ENCODE assay signal across 23 cellular contexts in the genomic region with DNA sequence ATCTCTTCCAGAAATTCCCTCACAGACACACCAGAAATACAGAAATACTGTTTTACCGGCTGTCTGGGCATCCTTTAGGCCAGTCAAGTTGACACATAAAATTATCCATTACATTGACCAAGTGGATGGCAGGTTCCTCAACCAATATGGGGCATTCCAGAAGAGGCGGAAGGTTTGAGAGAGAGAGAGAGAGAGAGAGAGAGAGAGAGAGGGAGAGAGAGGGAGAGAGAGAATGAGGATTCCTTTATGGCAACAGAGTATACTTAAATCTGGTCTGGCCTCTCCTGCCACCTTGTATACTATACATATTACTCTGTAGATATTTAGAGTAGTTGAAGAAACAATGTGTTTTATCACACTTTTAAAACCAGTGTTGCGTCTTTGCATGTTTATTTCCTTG.
"Had no signal": no experiment of that assay in that cellular context is flagged by ENCODE, and none has a peak within 500 bp of the region (broad histone marks: within the 10 kb centered on the region; RNA-seq: fewer than 3 reads in every experiment).

No MANE protein-coding gene starts in this region.

- H3K27ac ChIP-seq: colonic mucosa, foreskin keratinocyte, hepatocyte, left ventricle myocardium inferior, lower lobe of right lung, neutrophil, psoas muscle, right lobe of liver, stomach had no signal

- H3K4me2 ChIP-seq: hepatocyte had no signal

- H3K27me3 ChIP-seq: colonic mucosa, hepatocyte, neutrophil, right lobe of liver, stomach had no signal

- DNase-seq: colonic mucosa; dermis blood vessel endothelial cell; endodermal cell; erythroblast; head of caudate nucleus; kidney; left cardiac atrium; left ventricle myocardium inferior; lower lobe of right lung; mesenchymal stem cell; midbrain; naive thymus-derived CD8-positive, alpha-beta T cell; psoas muscle; retina; right lobe of liver; stimulated activated CD4-positive, alpha-beta T cell treated with anti-CD3 and anti-CD28 coated beads, Interleukin-4, amount 100 ng/mL, for 1 hour; stimulated activated CD8-positive, alpha-beta memory T cell treated with anti-CD3 and anti-CD28 coated beads, Interleukin-4, amount 100 ng/mL, for 48 hours; stomach; trophoblast cell had no signal

- H3K4me1 Mint-ChIP-seq: endodermal cell had no signal

- H3K9me3 Mint-ChIP-seq: endodermal cell; naive thymus-derived CD8-positive, alpha-beta T cell; stimulated activated effector memory CD8-positive, alpha-beta T cell treated with anti-CD3 and anti-CD28 coated beads, Interleukin-12 subunit alpha, Interleukin-12 subunit beta, amount 100 ng/mL, for 72 hours had no signal

- H3K27ac Mint-ChIP-seq: endodermal cell had no signal

- H3K9me3 ChIP-seq: colonic mucosa, left ventricle myocardium inferior, lower lobe of right lung, neutrophil, psoas muscle, right lobe of liver, stomach had no signal

- H3K4me3 Mint-ChIP-seq: endodermal cell; naive thymus-derived CD8-positive, alpha-beta T cell; stimulated activated effector memory CD8-positive, alpha-beta T cell treated with anti-CD3 and anti-CD28 coated beads, Interleukin-12 subunit alpha, Interleukin-12 subunit beta, amount 100 ng/mL, for 72 hours had no signal

- H3K79me2 ChIP-seq: hepatocyte had no signal

- H2AFZ ChIP-seq: hepatocyte had no signal

- H3K4me1 ChIP-seq: colonic mucosa, foreskin keratinocyte, left ventricle myocardium inferior, lower lobe of right lung, psoas muscle, right lobe of liver had no signal

- H3K4me3 ChIP-seq: colonic mucosa, hepatocyte, left ventricle myocardium inferior, lower lobe of right lung, psoas muscle, right lobe of liver, stomach had no signal

- H3K36me3 ChIP-seq: colonic mucosa, left ventricle myocardium inferior, lower lobe of right lung, neutrophil, right lobe of liver, stomach had no signal

- H3K27me3 Mint-ChIP-seq: naive thymus-derived CD8-positive, alpha-beta T cell had no signal

- ATAC-seq: left cardiac atrium; lower lobe of right lung; naive thymus-derived CD8-positive, alpha-beta T cell; psoas muscle; right lobe of liver had no signal
